ENCODE assay signal across 26 cellular contexts in genomic region chr19:46295401-46296308, GRCh38. TPM values are rescaled to one million over a fixed set of nuclear protein-coding genes. Genes with fewer than 3 reads are reported as not detected.
DNase-seq lines count a peak whose midpoint lies in the region; ATAC-seq and TF ChIP-seq lines count a peak whose summit lies in the region.
"Had no signal": no experiment of that assay in that cellular context is flagged by ENCODE, and none has a peak within 500 bp of the region (broad histone marks: within the 10 kb centered on the region; RNA-seq: fewer than 3 reads in every experiment).

No MANE protein-coding gene starts in this region.

- H3K4me1 ChIP-seq in H9 (ENCODE audit: insufficient read depth, low read length) (peaks cover 2% of the 10 kb centered on the region; the same call in 1 of the 2 replicates), esophagus squamous epithelium (peaks cover 35 to 50% (median 36%) of the 10 kb centered on the region in 3 donors), transverse colon (peaks cover 35 to 45% (median 43%) of the 10 kb centered on the region in 4 donors)

- TF ChIP-seq CTCF in H9 (conservative IDR thresholded peaks at IDR 0.05) (no peak), esophagus squamous epithelium (IDR thresholded peaks at IDR 0.05) (no peak), progenitor cell of endocrine pancreas (IDR thresholded peaks at IDR 0.05; ENCODE audit: unreplicated experiment) (no peak), transverse colon (IDR thresholded peaks at IDR 0.05) (no peak)

- no peak for TF ChIP-seq EP300 in transverse colon (IDR thresholded peaks at IDR 0.05; ENCODE audit: low read depth)

- no peak overlapping the region for H3K23ac ChIP-seq in H9 (ENCODE audit: insufficient read length, low read depth, low read length)

- intact Hi-C loops in esophagus squamous epithelium (cut with DNase I) (no loop called here), transverse colon (cut with DNase I; ENCODE audit: low total_unique reads) (no loop called here)

- TF ChIP-seq POLR2A in esophagus squamous epithelium (IDR thresholded peaks at IDR 0.05), result no peak
- no peak for TF ChIP-seq POLR2A in transverse colon (IDR thresholded peaks at IDR 0.05)

- no peak overlapping the region; a peak in 1 of 7 replicates for H3K27ac Mint-ChIP-seq in H9
- H3K27ac Mint-ChIP-seq in progenitor cell of endocrine pancreas, result no peak overlapping the region
- H3K27ac Mint-ChIP-seq: activated CD8-positive, alpha-beta T cell treated with anti-CD3 and anti-CD28 coated beads for 36 hours had no signal

- H3K9me3 Mint-ChIP-seq in H9, result peaks cover 0 to 3% of the 10 kb centered on the region in 2 experiments; a peak in 3 of 5 replicates
- no peaks in the 10 kb centered on the region for H3K9me3 Mint-ChIP-seq in progenitor cell of endocrine pancreas (ENCODE audit: low read depth)
- H3K9me3 Mint-ChIP-seq: activated CD8-positive, alpha-beta T cell treated with anti-CD3 and anti-CD28 coated beads for 36 hours had no signal

- H3K36me3 ChIP-seq in esophagus squamous epithelium (no peaks in the 10 kb centered on the region), transverse colon (no peaks in the 10 kb centered on the region)
- H3K36me3 ChIP-seq: left lung had no signal

- no peak for DNase-seq in H9
- DNase-seq in NCI-H82 treated with DMSO at 0.1 percent for 48 hours (lab: John Stamatoyannopoulos, UW; ENCODE audit: unreplicated experiment), result peak; percentile 92
- no peak for DNase-seq in esophagus squamous epithelium (lab: John Stamatoyannopoulos, UW)
- DNase-seq in progenitor cell of endocrine pancreas (ENCODE audit: low spot score, unreplicated experiment), result no peak
- DNase-seq in transverse colon, result no peak
- no peak for DNase-seq in stimulated activated CD4-positive, alpha-beta T cell treated with anti-CD3 and anti-CD28 coated beads, Interleukin-15, amount 100 ng/mL, for 24 hours
- DNase-seq: ACHN; activated CD4-positive, CD25-positive, alpha-beta regulatory T cell; activated CD8-positive, alpha-beta T cell treated with anti-CD3 and anti-CD28 coated beads for 36 hours; activated naive CD4-positive, alpha-beta T cell; activated T-cell treated with anti-CD3 and anti-CD28 coated beads, Interleukin-2, amount 50 U/mL, for 1 hour; central memory CD4-positive, alpha-beta T cell; effector CD4-positive, alpha-beta T cell; GDM1; Karpas-422; left lung; NCI-H1930; NCI-H345; RPMI8226; T-helper 9 cell had no signal

- H3K4me1 Mint-ChIP-seq in H9 (peaks cover 25 to 32% of the 10 kb centered on the region in 2 experiments), progenitor cell of endocrine pancreas (ENCODE audit: low read depth) (peaks cover 11% of the 10 kb centered on the region)

- in situ Hi-C loops in transverse colon (cut with MboI; ENCODE audit: low pct_ligation_motif_present in 1 of 4, low pct_unique_long_range_greater_than_20kb in 1 of 4, low sequenced_read_pairs in 3 of 4), result loop anchor here in 1 of 4 donors (25.0 kb wide), 1 partner anchor 192 kb away; the partner anchor contains the start of gene PNMA8B

- no peak overlapping the region for H2BK120ac ChIP-seq in H9 (ENCODE audit: low read depth, low read length, poor library complexity, severe bottlenecking)

- H3K4me3 Mint-ChIP-seq in H9 (peak overlapping the region; percentile 80 to 85), progenitor cell of endocrine pancreas (ENCODE audit: low read depth) (peak overlapping the region; percentile 47)
- H3K4me3 Mint-ChIP-seq: activated CD8-positive, alpha-beta T cell treated with anti-CD3 and anti-CD28 coated beads for 36 hours had no signal

- H3K9me3 ChIP-seq in H9 (ENCODE audit: control insufficient read depth, low read depth, low read length), result no peaks in the 10 kb centered on the region
- peaks cover 0 to 4% (median 0%) of the 10 kb centered on the region in 3 donors for H3K9me3 ChIP-seq in esophagus squamous epithelium
- H3K9me3 ChIP-seq in transverse colon, result no peaks in the 10 kb centered on the region
- H3K9me3 ChIP-seq: left lung had no signal

- H3K18ac ChIP-seq in H9 (ENCODE audit: insufficient read length, low read depth, low read length), result no peak overlapping the region

- no peak overlapping the region for H2BK5ac ChIP-seq in H9 (ENCODE audit: insufficient read length, low read length)

- no peak overlapping the region for H3K4me3 ChIP-seq in esophagus squamous epithelium
- H3K4me3 ChIP-seq in transverse colon, result no peak overlapping the region

- H3K4ac ChIP-seq in H9 (ENCODE audit: low read depth, low read length), result no peak overlapping the region

- H3K27me3 Mint-ChIP-seq in H9 (ENCODE audit: low read depth) (peaks cover 13% of the 10 kb centered on the region), progenitor cell of endocrine pancreas (peaks cover 11% of the 10 kb centered on the region)

- no peaks in the 10 kb centered on the region; a peak in 1 of 7 replicates for H3K36me3 Mint-ChIP-seq in H9 (ENCODE audit: insufficient read depth in 1 of 3, low read depth in 3 of 3)
- no peaks in the 10 kb centered on the region for H3K36me3 Mint-ChIP-seq in progenitor cell of endocrine pancreas (ENCODE audit: insufficient read depth)

- H2BK15ac ChIP-seq in H9 (ENCODE audit: low read depth, low read length), result no peak overlapping the region

- H4K20me1 ChIP-seq in H9 (ENCODE audit: control insufficient read depth, insufficient read depth, insufficient read length), result no peaks in the 10 kb centered on the region

- no peak overlapping the region for H3T11ph ChIP-seq in H9 (ENCODE audit: low read length)

- H4K8ac ChIP-seq in H9 (replicated peaks; ENCODE audit: insufficient read length, low read depth, low read length), result no peak overlapping the region

- H2AK5ac ChIP-seq in H9 (ENCODE audit: insufficient read length, low read length), result no peak overlapping the region

- H3K14ac ChIP-seq in H9 (ENCODE audit: insufficient read depth, low read length), result no peak overlapping the region

- H3K9ac ChIP-seq in H9 (ENCODE audit: extremely low read depth, insufficient read length, low read length), result no peak overlapping the region

- no peak overlapping the region for H2AFZ ChIP-seq in H9 (ENCODE audit: low read length)

- H3K27me3 ChIP-seq in H9 (ENCODE audit: insufficient read depth, low read length), result no peaks in the 10 kb centered on the region
- peaks cover 0 to 21% (median 0%) of the 10 kb centered on the region in 4 donors for H3K27me3 ChIP-seq in esophagus squamous epithelium
- H3K27me3 ChIP-seq in transverse colon, result no peaks in the 10 kb centered on the region

- no CpG with 5 or more reads among the region's 7 CpGs for WGBS in H9 (ENCODE audit: extremely low coverage, insufficient read length, low lambda C conversion rate)
- 44 to 56% methylated on average over 6 to 7 of the region's 7 CpGs for WGBS in esophagus squamous epithelium, 2 donors
- 64 to 78% methylated on average over 5 to 7 of the region's 7 CpGs for WGBS in transverse colon (ENCODE audit: low coverage in 1 of 2), 2 donors

- H2BK12ac ChIP-seq in H9 (ENCODE audit: insufficient read length, low read depth, low read length), result no peak overlapping the region

- H3K79me1 ChIP-seq in H9 (ENCODE audit: insufficient read depth, low read depth, low read length, poor library complexity, severe bottlenecking), result no peaks in the 10 kb centered on the region

- H3K27ac ChIP-seq in H9 (ENCODE audit: insufficient read length, low read depth, low read length), result no peak overlapping the region
- peak overlapping the region in 3 of 4 donors; percentile 89 to 96 (median 95) for H3K27ac ChIP-seq in esophagus squamous epithelium
- peak overlapping the region in 2 of 4 donors; percentile 92 to 95 for H3K27ac ChIP-seq in transverse colon
- H3K27ac ChIP-seq: C4-2B, left lung had no signal

- no peak overlapping the region for H4K5ac ChIP-seq in H9 (ENCODE audit: insufficient read length, low read depth, low read length)

- peaks cover 9% of the 10 kb centered on the region for H3K23me2 ChIP-seq in H9 (ENCODE audit: insufficient read length, low read depth, low read length, poor library complexity, severe bottlenecking)

- ATAC-seq in HG02970 (IDR thresholded peaks at IDR 0.05; ENCODE audit: low FRiP score, unreplicated experiment) (no peak), GM18858 (IDR thresholded peaks at IDR 0.05; ENCODE audit: unreplicated experiment) (no peak)
- ATAC-seq: activated CD8-positive, alpha-beta T cell treated with anti-CD3 and anti-CD28 coated beads for 36 hours had no signal

- H3K79me2 ChIP-seq in H9 (ENCODE audit: insufficient read depth, low read length), result no peaks in the 10 kb centered on the region

- H4K91ac ChIP-seq in H9 (ENCODE audit: insufficient read length, low read depth, low read length), result no peak overlapping the region

- H2BK20ac ChIP-seq in H9 (ENCODE audit: low read depth, low read length, poor library complexity, severe bottlenecking), result no peak overlapping the region

- no peak overlapping the region for H3K56ac ChIP-seq in H9 (ENCODE audit: insufficient read length, low read depth, low read length)

- no peak overlapping the region for H3K4me2 ChIP-seq in H9 (ENCODE audit: insufficient read depth, insufficient read length, low read length)

RNA-seq across cellular contexts. Expression of gene HIF3A, which starts 1.2 kb away (rescaled TPM):
- total RNA-seq in H9 (2021), result 31.5 and 31.9 TPM in 2 replicates
- 10 to 100 TPM in 1 of 4 donors, 1 to 10 TPM in 3; 3.8 to 52.8 (median 6.2) TPM for total RNA-seq in esophagus squamous epithelium
- 31.1 and 37.6 TPM in 2 replicates for total RNA-seq in progenitor cell of endocrine pancreas
- 100 to 1,000 TPM in 2 of 4 donors, 10 to 100 TPM in 2; 37.7 to 227 (median 97.5) TPM for total RNA-seq in transverse colon
- total RNA-seq: activated CD8-positive, alpha-beta T cell treated with anti-CD3 and anti-CD28 coated beads for 36 hours; H4; HT-29; mononuclear cell had no signal

RNA-seq across cellular contexts. Expression of gene PPP5C, which starts 51.2 kb away (rescaled TPM):
- total RNA-seq in H9 (2021), result 108 and 111 TPM in 2 replicates
- total RNA-seq in esophagus squamous epithelium, result 10 to 100 TPM; 33.8 to 51.3 (median 43.2) TPM
- total RNA-seq in progenitor cell of endocrine pancreas, result 97.8 and 102 TPM in 2 replicates
- total RNA-seq in transverse colon, result 100 to 1,000 TPM in 1 of 4 donors, 10 to 100 TPM in 3; 78.8 to 132 (median 96.8) TPM
